ENCODE assay signal across 9 cellular contexts in the genomic region with DNA sequence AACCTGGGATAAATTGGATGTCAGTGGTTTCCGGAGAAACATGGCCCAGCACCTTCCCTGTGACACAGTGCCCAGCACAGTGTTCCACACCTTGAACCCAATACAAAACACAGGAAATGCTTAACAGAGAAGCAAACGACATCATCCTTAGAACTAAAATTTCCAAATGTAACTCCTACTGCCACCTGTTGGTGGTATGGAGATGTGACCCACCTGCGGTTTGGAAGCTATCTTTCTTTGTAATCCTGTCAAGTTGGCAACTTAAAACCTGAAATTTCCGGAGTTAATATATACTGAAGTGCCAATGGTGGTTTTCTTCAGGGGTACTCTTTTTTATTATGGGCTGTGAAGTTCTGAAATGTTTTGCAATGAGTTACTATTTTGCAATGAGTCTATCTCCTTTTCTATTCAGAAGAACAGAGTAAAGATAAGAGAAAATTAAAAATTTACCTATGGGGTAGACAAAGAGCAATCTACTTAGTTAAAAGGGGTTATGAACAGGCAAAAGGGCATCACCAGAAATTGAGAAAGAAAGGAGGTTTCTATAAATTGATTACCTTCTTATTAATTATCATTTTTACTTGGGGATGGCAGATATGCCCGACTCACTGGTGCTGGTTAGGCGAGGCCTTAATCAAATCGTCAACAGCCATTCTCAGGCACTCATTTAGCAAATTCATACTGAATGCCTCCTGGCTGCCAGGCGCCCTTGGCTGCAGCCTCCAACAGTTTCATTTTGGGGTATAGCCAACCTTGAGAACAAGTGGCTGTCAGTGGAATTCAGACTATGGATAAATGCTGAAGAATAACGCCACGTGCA.
DNase-seq lines count a peak whose midpoint lies in the region; ATAC-seq and FAIRE-seq lines count a peak whose summit lies in the region.
"Had no signal": no experiment of that assay in that cellular context is flagged by ENCODE, and none has a peak within 500 bp of the region (broad histone marks: within the 10 kb centered on the region; RNA-seq: fewer than 3 reads in every experiment).

No MANE protein-coding gene starts in this region.

- H3K4me1 Mint-ChIP-seq in activated CD8-positive, alpha-beta memory T cell treated with anti-CD3 and anti-CD28 coated beads, Interleukin-2, amount 10 ng/mL, durations not matched to agents 7 days and 5 days: no peaks in the 10 kb centered on the region

- H3K4ac ChIP-seq in mesenchymal stem cell (ENCODE audit: low read depth in 1 of 2, low read length in 2 of 2): no peak overlapping the region

- no peak overlapping the region for H3K4me3 Mint-ChIP-seq in activated CD8-positive, alpha-beta memory T cell treated with anti-CD3 and anti-CD28 coated beads, Interleukin-2, amount 10 ng/mL, durations not matched to agents 7 days and 5 days
- H3K4me3 Mint-ChIP-seq: stimulated activated naive CD8-positive, alpha-beta T cell treated with anti-CD3 and anti-CD28 coated beads, Interleukin-15, Interleukin-2, amounts not matched to agents 100 ng/mL and 50 ng/mL, for 24 hours had no signal

- no peak overlapping the region for H2AK5ac ChIP-seq in mesenchymal stem cell (ENCODE audit: low read length, severe bottlenecking)

- no peaks in the 10 kb centered on the region for H3K4me1 ChIP-seq in mesenchymal stem cell (ENCODE audit: control insufficient read depth, insufficient read depth, low read depth, low read length)

- H3K4me3 ChIP-seq in mesenchymal stem cell (ENCODE audit: insufficient read depth in 1 of 2, low read depth in 1 of 2, low read length in 2 of 2): no peak overlapping the region

- WGBS in mesenchymal stem cell: 64% methylated on average over 9 of the region's 10 CpGs

- DNase-seq in DMS53 treated with DMSO at 0.1 percent for 48 hours (lab: John Stamatoyannopoulos, UW; ENCODE audit: unreplicated experiment): peak; percentile 29
- DNase-seq in HuH-7.5 (ENCODE audit: low spot score): peak; percentile 26
- DNase-seq in SK-MEL-5 (ENCODE audit: low read depth, low spot score): peak; percentile 59
- no peak for DNase-seq in mesenchymal stem cell
- DNase-seq in epidermal melanocyte (ENCODE audit: insufficient read length, low spot score): no peak
- DNase-seq in activated CD8-positive, alpha-beta memory T cell treated with anti-CD3 and anti-CD28 coated beads, Interleukin-2, amount 10 ng/mL, durations not matched to agents 7 days and 5 days: no peak

- peak; percentile 93 for FAIRE-seq in islet of Langerhans (lab: Jason Lieb, UNC)

- no peak overlapping the region for H2BK5ac ChIP-seq in mesenchymal stem cell (ENCODE audit: low read depth, low read length, poor library complexity, severe bottlenecking)

- H2BK15ac ChIP-seq in mesenchymal stem cell (ENCODE audit: low read depth, poor library complexity, severe bottlenecking): no peak overlapping the region

- H2BK12ac ChIP-seq in mesenchymal stem cell (ENCODE audit: low read length in 2 of 2): no peak overlapping the region

- no peak overlapping the region for H2BK120ac ChIP-seq in mesenchymal stem cell (ENCODE audit: low read depth, low read length)

- in situ Hi-C loops in SK-MEL-5 (cut with HindIII; ENCODE audit: low pct_unique_long_range_greater_than_20kb, low sequenced_read_pairs): no loop called here

- no peak overlapping the region for H3K18ac ChIP-seq in mesenchymal stem cell (ENCODE audit: low read depth in 1 of 2, low read length in 2 of 2)

- no peak for ATAC-seq in HG03159 (IDR thresholded peaks at IDR 0.05; ENCODE audit: unreplicated experiment)
- ATAC-seq in activated CD8-positive, alpha-beta memory T cell treated with anti-CD3 and anti-CD28 coated beads, Interleukin-2, amount 10 ng/mL, durations not matched to agents 7 days and 5 days: no peak

- no peak overlapping the region for H3K14ac ChIP-seq in mesenchymal stem cell (ENCODE audit: low read length in 2 of 2)

- H3K9ac ChIP-seq in mesenchymal stem cell (ENCODE audit: low read length): no peak overlapping the region

- H3K36me3 ChIP-seq in mesenchymal stem cell (ENCODE audit: control insufficient read depth in 1 of 2, insufficient read depth in 2 of 2, low read depth in 1 of 2, low read length in 2 of 2): no peaks in the 10 kb centered on the region

- CTCF ChIA-PET in activated CD8-positive, alpha-beta memory T cell treated with anti-CD3 and anti-CD28 coated beads, Interleukin-2, amount 10 ng/mL, durations not matched to agents 7 days and 5 days (lab: Charles Lee): no interaction called here

- H4K91ac ChIP-seq in mesenchymal stem cell (ENCODE audit: low read length): no peak overlapping the region

- no peaks in the 10 kb centered on the region for H3K27me3 Mint-ChIP-seq in activated CD8-positive, alpha-beta memory T cell treated with anti-CD3 and anti-CD28 coated beads, Interleukin-2, amount 10 ng/mL, durations not matched to agents 7 days and 5 days
- H3K27me3 Mint-ChIP-seq: stimulated activated naive CD8-positive, alpha-beta T cell treated with anti-CD3 and anti-CD28 coated beads, Interleukin-15, Interleukin-2, amounts not matched to agents 100 ng/mL and 50 ng/mL, for 24 hours had no signal

- no peaks in the 10 kb centered on the region for H3K79me1 ChIP-seq in mesenchymal stem cell (replicated peaks; ENCODE audit: low read length, poor library complexity, severe bottlenecking)

- no peak overlapping the region for H4K8ac ChIP-seq in mesenchymal stem cell (ENCODE audit: low read length)

- H3K4me2 ChIP-seq in mesenchymal stem cell (ENCODE audit: low read length, poor library complexity, severe bottlenecking): no peak overlapping the region

- H3K9me3 ChIP-seq in mesenchymal stem cell (ENCODE audit: control insufficient read depth, low read length): no peaks in the 10 kb centered on the region

- peaks cover 3% of the 10 kb centered on the region for H3K9me3 Mint-ChIP-seq in activated CD8-positive, alpha-beta memory T cell treated with anti-CD3 and anti-CD28 coated beads, Interleukin-2, amount 10 ng/mL, durations not matched to agents 7 days and 5 days (ENCODE audit: low read depth)

- no peaks in the 10 kb centered on the region for H3K27me3 ChIP-seq in mesenchymal stem cell (ENCODE audit: control insufficient read depth in 1 of 2, insufficient read depth in 1 of 2, low read length in 2 of 2)

- no peaks in the 10 kb centered on the region for H3K36me3 Mint-ChIP-seq in activated CD8-positive, alpha-beta memory T cell treated with anti-CD3 and anti-CD28 coated beads, Interleukin-2, amount 10 ng/mL, durations not matched to agents 7 days and 5 days

- H2AFZ ChIP-seq in mesenchymal stem cell (ENCODE audit: low read depth, low read length): no peak overlapping the region

- no peak overlapping the region for H3K23ac ChIP-seq in mesenchymal stem cell (ENCODE audit: low read length in 2 of 2)

- no peak overlapping the region for H3K27ac ChIP-seq in mesenchymal stem cell (ENCODE audit: low read length, poor library complexity, severe bottlenecking)

- H3K27ac Mint-ChIP-seq in activated CD8-positive, alpha-beta memory T cell treated with anti-CD3 and anti-CD28 coated beads, Interleukin-2, amount 10 ng/mL, durations not matched to agents 7 days and 5 days: no peak overlapping the region
- H3K27ac Mint-ChIP-seq: stimulated activated naive CD8-positive, alpha-beta T cell treated with anti-CD3 and anti-CD28 coated beads, Interleukin-15, Interleukin-2, amounts not matched to agents 100 ng/mL and 50 ng/mL, for 24 hours had no signal

Comparison
In these comparisons a context has a peak if more than half of its experiments do, and no peak if none do; other contexts are left out.
1. DNase-seq: peak in DMS53 treated with DMSO at 0.1 percent for 48 hours (single experiment), HuH-7.5 (single experiment) and SK-MEL-5 (single experiment); none in mesenchymal stem cell (single experiment), epidermal melanocyte (single experiment) and activated CD8-positive, alpha-beta memory T cell treated with anti-CD3 and anti-CD28 coated beads, Interleukin-2, amount 10 ng/mL, durations not matched to agents 7 days and 5 days (single experiment).